Comparison of ENCODE assay signal across 1 cellular context in the genomic region with DNA sequence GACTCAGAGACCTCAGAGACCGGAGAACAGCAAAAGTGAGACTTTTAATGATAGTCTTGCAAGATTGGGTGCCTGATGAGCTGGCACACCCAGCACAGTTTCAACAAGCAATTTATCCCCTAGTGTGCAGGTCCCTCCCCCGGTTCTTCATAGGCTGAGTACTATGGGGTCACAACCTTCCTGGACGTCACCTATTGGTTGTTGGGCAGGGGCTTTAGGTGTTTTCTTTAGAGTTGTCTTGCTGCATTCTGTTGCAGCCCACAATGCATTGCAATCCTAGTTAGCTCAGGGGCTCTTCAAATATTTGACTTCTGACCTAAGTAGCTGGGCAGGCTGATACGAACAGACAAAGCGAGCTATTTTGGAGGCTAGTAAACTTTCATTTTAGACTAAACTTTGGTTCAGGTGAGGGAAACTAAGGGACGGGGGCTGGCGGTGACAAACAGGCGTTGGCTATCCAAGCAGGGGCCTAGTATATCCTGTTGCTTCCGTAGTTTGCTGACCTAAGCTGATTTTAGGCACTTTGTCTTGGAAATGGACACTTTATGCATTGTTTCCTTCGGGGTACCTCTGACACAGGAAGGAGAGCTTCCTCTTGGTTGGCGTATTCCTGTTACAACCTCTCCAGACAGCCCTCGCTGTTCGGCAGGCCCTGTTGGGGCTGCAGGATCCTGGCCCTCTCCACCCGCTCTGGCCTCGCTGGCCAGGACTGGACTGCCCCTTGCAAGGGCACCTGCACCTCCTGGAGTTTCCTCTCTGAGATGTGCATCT.
TF ChIP-seq lines count a peak whose summit lies in the region.

No MANE protein-coding gene starts in this region.

TF ChIP-seq in HepG2, 621 proteins besides CTCF, POLR2A, EP300 and RAD21 (continued from another document and continues in another):
- TF ChIP-seq, protein P1, sequence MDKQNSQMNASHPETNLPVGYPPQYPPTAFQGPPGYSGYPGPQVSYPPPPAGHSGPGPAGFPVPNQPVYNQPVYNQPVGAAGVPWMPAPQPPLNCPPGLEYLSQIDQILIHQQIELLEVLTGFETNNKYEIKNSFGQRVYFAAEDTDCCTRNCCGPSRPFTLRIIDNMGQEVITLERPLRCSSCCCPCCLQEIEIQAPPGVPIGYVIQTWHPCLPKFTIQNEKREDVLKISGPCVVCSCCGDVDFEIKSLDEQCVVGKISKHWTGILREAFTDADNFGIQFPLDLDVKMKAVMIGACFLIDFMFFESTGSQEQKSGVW (CRISPR knock-in tag; IDR thresholded peaks at IDR 0.05; ENCODE audit: borderline replicate concordance) = no peak; the same call in 1 of the 2 replicates
- TF ChIP-seq ZNF33B (CRISPR knock-in tag; IDR thresholded peaks at IDR 0.05) (no peak), JUNB (CRISPR knock-in tag; IDR thresholded peaks at IDR 0.05; ENCODE audit: borderline replicate concordance) (no peak), KLF16 (CRISPR knock-in tag; IDR thresholded peaks at IDR 0.05) (peak in 1 of 2 experiments; percentile 79; a peak in 2 of 4 replicates), ZNF589 (CRISPR knock-in tag; conservative IDR thresholded peaks at IDR 0.05) (no peak), ZBTB7B (CRISPR knock-in tag; IDR thresholded peaks at IDR 0.05) (no peak; the same call in 1 of the 2 replicates), U2AF1 (optimal IDR thresholded peaks at IDR 0.05; ENCODE audit: low read depth, low read length) (no peak), GATAD1 (CRISPR knock-in tag; IDR thresholded peaks at IDR 0.05) (peak; percentile 52), XBP1 (CRISPR knock-in tag; IDR thresholded peaks at IDR 0.05) (no peak), ZNF530 (CRISPR knock-in tag; IDR thresholded peaks at IDR 0.05; ENCODE audit: low read depth) (no peak), SP1 (IDR thresholded peaks at IDR 0.05) (no peak), SP1 (CRISPR knock-in tag; IDR thresholded peaks at IDR 0.05) (peak; percentile 75), ZNF577 (CRISPR knock-in tag; IDR thresholded peaks at IDR 0.05; ENCODE audit: borderline replicate concordance, low read depth) (no peak), ZNF335 (CRISPR knock-in tag; IDR thresholded peaks at IDR 0.05) (no peak), ZSCAN9 (CRISPR knock-in tag; IDR thresholded peaks at IDR 0.05; ENCODE audit: borderline replicate concordance) (peak; percentile 70; the same call in 1 of the 2 replicates), SYNCRIP (IDR thresholded peaks at IDR 0.05; ENCODE audit: insufficient read depth, low read depth, low read length) (no peak), MAFK (conservative IDR thresholded peaks at IDR 0.05 in 1 of 2, IDR thresholded peaks at IDR 0.05 in 1 of 2; ENCODE audit: low read length in 2 of 2) (peak; percentile 96 to 98), ARNT (IDR thresholded peaks at IDR 0.05) (no peak), TGIF2 (CRISPR knock-in tag; IDR thresholded peaks at IDR 0.05) (no peak; the same call in 1 of the 2 replicates)
- TF ChIP-seq, protein P2, sequence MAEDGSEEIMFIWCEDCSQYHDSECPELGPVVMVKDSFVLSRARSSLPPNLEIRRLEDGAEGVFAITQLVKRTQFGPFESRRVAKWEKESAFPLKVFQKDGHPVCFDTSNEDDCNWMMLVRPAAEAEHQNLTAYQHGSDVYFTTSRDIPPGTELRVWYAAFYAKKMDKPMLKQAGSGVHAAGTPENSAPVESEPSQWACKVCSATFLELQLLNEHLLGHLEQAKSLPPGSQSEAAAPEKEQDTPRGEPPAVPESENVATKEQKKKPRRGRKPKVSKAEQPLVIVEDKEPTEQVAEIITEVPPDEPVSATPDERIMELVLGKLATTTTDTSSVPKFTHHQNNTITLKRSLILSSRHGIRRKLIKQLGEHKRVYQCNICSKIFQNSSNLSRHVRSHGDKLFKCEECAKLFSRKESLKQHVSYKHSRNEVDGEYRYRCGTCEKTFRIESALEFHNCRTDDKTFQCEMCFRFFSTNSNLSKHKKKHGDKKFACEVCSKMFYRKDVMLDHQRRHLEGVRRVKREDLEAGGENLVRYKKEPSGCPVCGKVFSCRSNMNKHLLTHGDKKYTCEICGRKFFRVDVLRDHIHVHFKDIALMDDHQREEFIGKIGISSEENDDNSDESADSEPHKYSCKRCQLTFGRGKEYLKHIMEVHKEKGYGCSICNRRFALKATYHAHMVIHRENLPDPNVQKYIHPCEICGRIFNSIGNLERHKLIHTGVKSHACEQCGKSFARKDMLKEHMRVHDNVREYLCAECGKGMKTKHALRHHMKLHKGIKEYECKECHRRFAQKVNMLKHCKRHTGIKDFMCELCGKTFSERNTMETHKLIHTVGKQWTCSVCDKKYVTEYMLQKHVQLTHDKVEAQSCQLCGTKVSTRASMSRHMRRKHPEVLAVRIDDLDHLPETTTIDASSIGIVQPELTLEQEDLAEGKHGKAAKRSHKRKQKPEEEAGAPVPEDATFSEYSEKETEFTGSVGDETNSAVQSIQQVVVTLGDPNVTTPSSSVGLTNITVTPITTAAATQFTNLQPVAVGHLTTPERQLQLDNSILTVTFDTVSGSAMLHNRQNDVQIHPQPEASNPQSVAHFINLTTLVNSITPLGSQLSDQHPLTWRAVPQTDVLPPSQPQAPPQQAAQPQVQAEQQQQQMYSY (CRISPR knock-in tag; IDR thresholded peaks at IDR 0.05) = no peak
- TF ChIP-seq, protein P3, sequence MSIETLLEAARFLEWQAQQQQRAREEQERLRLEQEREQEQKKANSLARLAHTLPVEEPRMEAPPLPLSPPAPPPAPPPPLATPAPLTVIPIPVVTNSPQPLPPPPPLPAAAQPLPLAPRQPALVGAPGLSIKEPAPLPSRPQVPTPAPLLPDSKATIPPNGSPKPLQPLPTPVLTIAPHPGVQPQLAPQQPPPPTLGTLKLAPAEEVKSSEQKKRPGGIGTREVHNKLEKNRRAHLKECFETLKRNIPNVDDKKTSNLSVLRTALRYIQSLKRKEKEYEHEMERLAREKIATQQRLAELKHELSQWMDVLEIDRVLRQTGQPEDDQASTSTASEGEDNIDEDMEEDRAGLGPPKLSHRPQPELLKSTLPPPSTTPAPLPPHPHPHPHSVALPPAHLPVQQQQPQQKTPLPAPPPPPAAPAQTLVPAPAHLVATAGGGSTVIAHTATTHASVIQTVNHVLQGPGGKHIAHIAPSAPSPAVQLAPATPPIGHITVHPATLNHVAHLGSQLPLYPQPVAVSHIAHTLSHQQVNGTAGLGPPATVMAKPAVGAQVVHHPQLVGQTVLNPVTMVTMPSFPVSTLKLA (IDR thresholded peaks at IDR 0.05) = no peak; the same call in 1 of the 2 replicates
- TF ChIP-seq, protein P4, sequence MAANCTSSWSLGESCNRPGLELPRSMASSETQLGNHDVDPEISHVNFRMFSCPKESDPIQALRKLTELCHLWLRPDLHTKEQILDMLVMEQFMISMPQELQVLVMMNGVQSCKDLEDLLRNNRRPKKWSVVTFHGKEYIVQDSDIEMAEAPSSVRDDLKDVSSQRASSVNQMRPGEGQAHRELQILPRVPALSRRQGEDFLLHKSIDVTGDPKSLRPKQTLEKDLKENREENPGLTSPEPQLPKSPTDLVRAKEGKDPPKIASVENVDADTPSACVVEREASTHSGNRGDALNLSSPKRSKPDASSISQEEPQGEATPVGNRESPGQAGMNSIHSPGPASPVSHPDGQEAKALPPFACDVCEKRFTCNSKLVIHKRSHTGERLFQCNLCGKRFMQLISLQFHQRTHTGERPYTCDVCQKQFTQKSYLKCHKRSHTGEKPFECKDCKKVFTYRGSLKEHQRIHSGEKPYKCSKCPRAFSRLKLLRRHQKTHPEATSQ (CRISPR knock-in tag; IDR thresholded peaks at IDR 0.05; ENCODE audit: borderline replicate concordance) = peak; percentile 30; the same call in 1 of the 2 replicates
- TF ChIP-seq, protein P5, sequence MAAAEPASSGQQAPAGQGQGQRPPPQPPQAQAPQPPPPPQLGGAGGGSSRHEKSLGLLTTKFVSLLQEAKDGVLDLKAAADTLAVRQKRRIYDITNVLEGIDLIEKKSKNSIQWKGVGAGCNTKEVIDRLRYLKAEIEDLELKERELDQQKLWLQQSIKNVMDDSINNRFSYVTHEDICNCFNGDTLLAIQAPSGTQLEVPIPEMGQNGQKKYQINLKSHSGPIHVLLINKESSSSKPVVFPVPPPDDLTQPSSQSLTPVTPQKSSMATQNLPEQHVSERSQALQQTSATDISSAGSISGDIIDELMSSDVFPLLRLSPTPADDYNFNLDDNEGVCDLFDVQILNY (CRISPR knock-in tag; conservative IDR thresholded peaks at IDR 0.05) = no peak
- TF ChIP-seq, protein P6, sequence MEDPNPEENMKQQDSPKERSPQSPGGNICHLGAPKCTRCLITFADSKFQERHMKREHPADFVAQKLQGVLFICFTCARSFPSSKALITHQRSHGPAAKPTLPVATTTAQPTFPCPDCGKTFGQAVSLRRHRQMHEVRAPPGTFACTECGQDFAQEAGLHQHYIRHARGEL (CRISPR knock-in tag; IDR thresholded peaks at IDR 0.05) = no peak
- TF ChIP-seq, protein P7, sequence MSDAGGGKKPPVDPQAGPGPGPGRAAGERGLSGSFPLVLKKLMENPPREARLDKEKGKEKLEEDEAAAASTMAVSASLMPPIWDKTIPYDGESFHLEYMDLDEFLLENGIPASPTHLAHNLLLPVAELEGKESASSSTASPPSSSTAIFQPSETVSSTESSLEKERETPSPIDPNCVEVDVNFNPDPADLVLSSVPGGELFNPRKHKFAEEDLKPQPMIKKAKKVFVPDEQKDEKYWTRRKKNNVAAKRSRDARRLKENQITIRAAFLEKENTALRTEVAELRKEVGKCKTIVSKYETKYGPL (CRISPR knock-in tag; IDR thresholded peaks at IDR 0.05) = no peak
- TF ChIP-seq, protein P8, sequence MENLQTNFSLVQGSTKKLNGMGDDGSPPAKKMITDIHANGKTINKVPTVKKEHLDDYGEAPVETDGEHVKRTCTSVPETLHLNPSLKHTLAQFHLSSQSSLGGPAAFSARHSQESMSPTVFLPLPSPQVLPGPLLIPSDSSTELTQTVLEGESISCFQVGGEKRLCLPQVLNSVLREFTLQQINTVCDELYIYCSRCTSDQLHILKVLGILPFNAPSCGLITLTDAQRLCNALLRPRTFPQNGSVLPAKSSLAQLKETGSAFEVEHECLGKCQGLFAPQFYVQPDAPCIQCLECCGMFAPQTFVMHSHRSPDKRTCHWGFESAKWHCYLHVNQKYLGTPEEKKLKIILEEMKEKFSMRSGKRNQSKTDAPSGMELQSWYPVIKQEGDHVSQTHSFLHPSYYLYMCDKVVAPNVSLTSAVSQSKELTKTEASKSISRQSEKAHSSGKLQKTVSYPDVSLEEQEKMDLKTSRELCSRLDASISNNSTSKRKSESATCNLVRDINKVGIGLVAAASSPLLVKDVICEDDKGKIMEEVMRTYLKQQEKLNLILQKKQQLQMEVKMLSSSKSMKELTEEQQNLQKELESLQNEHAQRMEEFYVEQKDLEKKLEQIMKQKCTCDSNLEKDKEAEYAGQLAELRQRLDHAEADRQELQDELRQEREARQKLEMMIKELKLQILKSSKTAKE (CRISPR knock-in tag; IDR thresholded peaks at IDR 0.05; ENCODE audit: borderline replicate concordance) = no peak
- TF ChIP-seq, protein P9, sequence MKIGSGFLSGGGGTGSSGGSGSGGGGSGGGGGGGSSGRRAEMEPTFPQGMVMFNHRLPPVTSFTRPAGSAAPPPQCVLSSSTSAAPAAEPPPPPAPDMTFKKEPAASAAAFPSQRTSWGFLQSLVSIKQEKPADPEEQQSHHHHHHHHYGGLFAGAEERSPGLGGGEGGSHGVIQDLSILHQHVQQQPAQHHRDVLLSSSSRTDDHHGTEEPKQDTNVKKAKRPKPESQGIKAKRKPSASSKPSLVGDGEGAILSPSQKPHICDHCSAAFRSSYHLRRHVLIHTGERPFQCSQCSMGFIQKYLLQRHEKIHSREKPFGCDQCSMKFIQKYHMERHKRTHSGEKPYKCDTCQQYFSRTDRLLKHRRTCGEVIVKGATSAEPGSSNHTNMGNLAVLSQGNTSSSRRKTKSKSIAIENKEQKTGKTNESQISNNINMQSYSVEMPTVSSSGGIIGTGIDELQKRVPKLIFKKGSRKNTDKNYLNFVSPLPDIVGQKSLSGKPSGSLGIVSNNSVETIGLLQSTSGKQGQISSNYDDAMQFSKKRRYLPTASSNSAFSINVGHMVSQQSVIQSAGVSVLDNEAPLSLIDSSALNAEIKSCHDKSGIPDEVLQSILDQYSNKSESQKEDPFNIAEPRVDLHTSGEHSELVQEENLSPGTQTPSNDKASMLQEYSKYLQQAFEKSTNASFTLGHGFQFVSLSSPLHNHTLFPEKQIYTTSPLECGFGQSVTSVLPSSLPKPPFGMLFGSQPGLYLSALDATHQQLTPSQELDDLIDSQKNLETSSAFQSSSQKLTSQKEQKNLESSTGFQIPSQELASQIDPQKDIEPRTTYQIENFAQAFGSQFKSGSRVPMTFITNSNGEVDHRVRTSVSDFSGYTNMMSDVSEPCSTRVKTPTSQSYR (CRISPR knock-in tag; IDR thresholded peaks at IDR 0.05; ENCODE audit: borderline replicate concordance) = no peak
- TF ChIP-seq, protein P10, sequence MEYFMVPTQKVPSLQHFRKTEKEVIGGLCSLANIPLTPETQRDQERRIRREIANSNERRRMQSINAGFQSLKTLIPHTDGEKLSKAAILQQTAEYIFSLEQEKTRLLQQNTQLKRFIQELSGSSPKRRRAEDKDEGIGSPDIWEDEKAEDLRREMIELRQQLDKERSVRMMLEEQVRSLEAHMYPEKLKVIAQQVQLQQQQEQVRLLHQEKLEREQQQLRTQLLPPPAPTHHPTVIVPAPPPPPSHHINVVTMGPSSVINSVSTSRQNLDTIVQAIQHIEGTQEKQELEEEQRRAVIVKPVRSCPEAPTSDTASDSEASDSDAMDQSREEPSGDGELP (IDR thresholded peaks at IDR 0.05; ENCODE audit: borderline replicate concordance, low read depth) = no peak; the same call in 1 of the 2 replicates
